ENCODE assay signal across 16 cellular contexts in the genomic region with DNA sequence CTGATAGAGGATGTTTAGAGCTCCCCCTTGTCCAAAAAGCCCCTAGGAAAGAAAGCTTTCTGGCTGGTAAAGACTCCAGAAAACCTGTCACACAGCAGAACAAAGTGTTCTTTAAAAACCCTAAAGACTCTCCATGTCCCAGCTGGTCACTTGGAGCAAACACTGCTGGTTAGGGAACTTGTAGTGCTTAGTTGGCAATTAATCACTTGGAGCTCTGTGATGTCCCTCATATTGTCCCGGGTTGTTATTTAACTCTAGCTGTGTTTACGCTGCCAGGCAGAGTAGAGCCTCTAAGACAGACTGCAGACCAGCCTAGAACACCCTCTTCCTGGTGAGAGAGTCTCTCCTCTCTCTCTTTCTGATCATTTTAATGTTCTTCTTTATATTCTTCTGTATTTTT.
"Had no signal": no experiment of that assay in that cellular context is flagged by ENCODE, and none has a peak within 500 bp of the region (broad histone marks: within the 10 kb centered on the region; RNA-seq: fewer than 3 reads in every experiment).

No MANE protein-coding gene starts in this region.

- H3K27me3 Mint-ChIP-seq: activated CD4-positive, alpha-beta memory T cell treated with anti-CD3 and anti-CD28 coated beads for 36 hours; activated CD4-positive, alpha-beta T cell treated with anti-CD3 and anti-CD28 coated beads for 36 hours; activated CD8-positive, alpha-beta memory T cell treated with anti-CD3 and anti-CD28 coated beads, Interleukin-2, amount 10 ng/mL, durations not matched to agents 7 days and 5 days; activated naive CD8-positive, alpha-beta T cell treated with anti-CD3 and anti-CD28 coated beads for 36 hours; activated T-helper 17 cell treated with anti-CD3 and anti-CD28 coated beads, Interleukin-2, amount 50 U/mL, for 72 hours; progenitor cell of endocrine pancreas had no signal

- H3K36me3 Mint-ChIP-seq: activated CD4-positive, alpha-beta memory T cell treated with anti-CD3 and anti-CD28 coated beads for 36 hours; activated CD8-positive, alpha-beta memory T cell treated with anti-CD3 and anti-CD28 coated beads, Interleukin-2, amount 10 ng/mL, durations not matched to agents 7 days and 5 days; activated naive CD8-positive, alpha-beta T cell treated with anti-CD3 and anti-CD28 coated beads for 36 hours; immature natural killer cell; stimulated activated memory B cell treated with anti-CD40 and anti-IgM and Interleukin-4, amounts not matched to agents 10 μg/mL and 1 μg/mL and 100 μg/mL, for 72 hours; WTC11 had no signal

- ATAC-seq: activated CD4-positive, alpha-beta T cell treated with anti-CD3 and anti-CD28 coated beads for 36 hours; activated CD8-positive, alpha-beta memory T cell treated with anti-CD3 and anti-CD28 coated beads, Interleukin-2, amount 10 ng/mL, durations not matched to agents 7 days and 5 days; activated T-helper 17 cell treated with anti-CD3 and anti-CD28 coated beads, Interleukin-2, amount 50 U/mL, for 72 hours; stimulated activated memory B cell treated with anti-CD40 and anti-IgM and Interleukin-4, amounts not matched to agents 10 μg/mL and 1 μg/mL and 100 μg/mL, for 72 hours; WTC11 had no signal

- H3K4me3 ChIP-seq: dorsolateral prefrontal cortex, sigmoid colon had no signal

- H3K4me1 Mint-ChIP-seq: activated naive CD8-positive, alpha-beta T cell treated with anti-CD3 and anti-CD28 coated beads for 36 hours; activated T-helper 17 cell treated with anti-CD3 and anti-CD28 coated beads, Interleukin-2, amount 50 U/mL, for 72 hours; immature natural killer cell had no signal

- H3K27ac Mint-ChIP-seq: activated CD4-positive, alpha-beta memory T cell treated with anti-CD3 and anti-CD28 coated beads for 36 hours; activated CD4-positive, alpha-beta T cell treated with anti-CD3 and anti-CD28 coated beads for 36 hours; activated CD8-positive, alpha-beta memory T cell treated with anti-CD3 and anti-CD28 coated beads, Interleukin-2, amount 10 ng/mL, durations not matched to agents 7 days and 5 days; activated naive CD8-positive, alpha-beta T cell treated with anti-CD3 and anti-CD28 coated beads for 36 hours; activated T-helper 17 cell treated with anti-CD3 and anti-CD28 coated beads, Interleukin-2, amount 50 U/mL, for 72 hours; immature natural killer cell; progenitor cell of endocrine pancreas; stimulated activated memory B cell treated with anti-CD40 and anti-IgM and Interleukin-4, amounts not matched to agents 10 μg/mL and 1 μg/mL and 100 μg/mL, for 72 hours; T-helper 2 cell treated with Interferon-gamma antibody and Interleukin-4, amounts not matched to agents 5 μg/mL and 100 μg/mL, for 36 hours; WTC11 had no signal

- H3K27me3 ChIP-seq: sigmoid colon had no signal

- H3K36me3 ChIP-seq: sigmoid colon had no signal

- H3K4me1 ChIP-seq: sigmoid colon had no signal

- H3K4me3 Mint-ChIP-seq: activated CD4-positive, alpha-beta memory T cell treated with anti-CD3 and anti-CD28 coated beads for 36 hours; activated CD4-positive, alpha-beta T cell treated with anti-CD3 and anti-CD28 coated beads for 36 hours; activated CD8-positive, alpha-beta memory T cell treated with anti-CD3 and anti-CD28 coated beads, Interleukin-2, amount 10 ng/mL, durations not matched to agents 7 days and 5 days; activated naive CD8-positive, alpha-beta T cell treated with anti-CD3 and anti-CD28 coated beads for 36 hours; activated T-helper 17 cell treated with anti-CD3 and anti-CD28 coated beads, Interleukin-2, amount 50 U/mL, for 72 hours; immature natural killer cell; stimulated activated memory B cell treated with anti-CD40 and anti-IgM and Interleukin-4, amounts not matched to agents 10 μg/mL and 1 μg/mL and 100 μg/mL, for 72 hours; T-helper 2 cell treated with Interferon-gamma antibody and Interleukin-4, amounts not matched to agents 5 μg/mL and 100 μg/mL, for 36 hours; WTC11 had no signal

- DNase-seq: activated CD4-positive, alpha-beta memory T cell treated with anti-CD3 and anti-CD28 coated beads for 36 hours; activated CD4-positive, alpha-beta T cell treated with anti-CD3 and anti-CD28 coated beads for 36 hours; activated CD8-positive, alpha-beta memory T cell treated with anti-CD3 and anti-CD28 coated beads, Interleukin-2, amount 10 ng/mL, durations not matched to agents 7 days and 5 days; activated naive CD4-positive, alpha-beta T cell; activated naive CD8-positive, alpha-beta T cell treated with anti-CD3 and anti-CD28 coated beads for 36 hours; amygdala; dorsolateral prefrontal cortex; erythroblast; immature natural killer cell; sigmoid colon; stimulated activated CD4-positive, alpha-beta T cell treated with anti-CD3 and anti-CD28 coated beads, Interleukin-4, amount 100 ng/mL, for 4 hours had no signal

- H3K27ac ChIP-seq: dorsolateral prefrontal cortex had no signal

- H3K9me3 Mint-ChIP-seq: activated CD4-positive, alpha-beta memory T cell treated with anti-CD3 and anti-CD28 coated beads for 36 hours; activated naive CD8-positive, alpha-beta T cell treated with anti-CD3 and anti-CD28 coated beads for 36 hours; activated T-helper 17 cell treated with anti-CD3 and anti-CD28 coated beads, Interleukin-2, amount 50 U/mL, for 72 hours; immature natural killer cell; T-helper 2 cell treated with Interferon-gamma antibody and Interleukin-4, amounts not matched to agents 5 μg/mL and 100 μg/mL, for 36 hours; WTC11 had no signal
